ENCODE assay signal across 8 cellular contexts in the genomic region with DNA sequence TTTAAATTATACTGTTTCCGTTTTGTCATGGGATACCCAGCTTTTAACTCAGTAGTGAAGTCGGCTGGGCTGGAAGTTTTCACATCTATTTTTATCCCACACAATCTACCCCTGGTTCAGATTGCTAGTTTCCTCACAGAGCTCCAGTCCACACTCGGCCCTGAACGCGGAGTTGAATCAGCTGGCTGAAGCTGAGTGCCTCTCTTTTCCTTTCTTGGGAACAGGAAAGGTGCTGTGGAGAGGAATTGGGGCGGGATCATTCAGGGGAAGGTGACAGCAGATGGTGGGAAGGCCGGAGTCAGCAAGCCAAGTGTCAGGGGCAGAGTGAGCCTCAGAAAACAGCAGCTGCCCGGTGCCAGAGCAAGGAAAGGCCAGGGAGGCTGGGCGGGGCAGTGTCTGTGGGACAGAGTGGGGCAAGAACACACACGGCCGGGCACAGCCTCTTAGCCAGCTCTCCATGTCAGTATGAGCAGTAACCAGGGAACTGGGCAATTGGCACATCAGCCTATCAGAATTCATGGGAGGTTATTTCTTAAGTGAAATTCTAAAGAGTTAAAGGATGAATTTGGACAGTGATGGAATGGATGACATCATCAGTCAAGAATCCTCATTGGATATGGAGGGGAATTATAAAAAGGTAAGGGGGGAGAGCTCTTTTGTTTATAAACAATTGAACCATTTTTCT. TPM values are rescaled to one million over a fixed set of nuclear protein-coding genes. Genes with fewer than 3 reads are reported as not detected.
DNase-seq lines count a peak whose midpoint lies in the region; ATAC-seq and TF ChIP-seq lines count a peak whose summit lies in the region.

No MANE protein-coding gene starts in this region.

- TF ChIP-seq EP300 in suprapubic skin (IDR thresholded peaks at IDR 0.05) = no peak

- no peaks in the 10 kb centered on the region for H3K36me3 ChIP-seq in right lobe of liver
- H3K36me3 ChIP-seq in upper lobe of right lung = no peaks in the 10 kb centered on the region
- no peaks in the 10 kb centered on the region for H3K36me3 ChIP-seq in suprapubic skin

- peaks cover 0 to 16% (median 8%) of the 10 kb centered on the region in 4 donors for H3K4me1 ChIP-seq in right lobe of liver
- H3K4me1 ChIP-seq in upper lobe of right lung = peaks cover 45% of the 10 kb centered on the region
- peaks cover 6% of the 10 kb centered on the region for H3K4me1 ChIP-seq in suprapubic skin

- H3K27ac ChIP-seq in right lobe of liver = peak overlapping the region in 1 of 3 donors; percentile 40
- peak overlapping the region; percentile 75 for H3K27ac ChIP-seq in upper lobe of right lung
- H3K27ac ChIP-seq in suprapubic skin = no peak overlapping the region

- peak; percentile 82 for DNase-seq in Ammon's horn (ENCODE audit: low spot score)
- peak; percentile 79 for DNase-seq in choroid plexus epithelial cell (ENCODE audit: low read depth)
- DNase-seq in right lobe of liver = peak in 1 of 3 donors; percentile 34
- DNase-seq in upper lobe of right lung = peak; percentile 87
- DNase-seq in activated CD4-positive, alpha-beta T cell treated with anti-CD3 and anti-CD28 coated beads for 48 hours = no peak
- DNase-seq in stimulated activated CD4-positive, alpha-beta T cell treated with anti-CD3 and anti-CD28 coated beads, Interleukin-2, amount 100 ng/mL, for 48 hours = no peak
- no peak for DNase-seq in suprapubic skin (ENCODE audit: low spot score in 2 of 2)

- H3K27me3 ChIP-seq in right lobe of liver (no peaks in the 10 kb centered on the region), upper lobe of right lung (no peaks in the 10 kb centered on the region), suprapubic skin (no peaks in the 10 kb centered on the region)

- intact Hi-C loops in right lobe of liver (cut with DNase I) = no loop called here
- intact Hi-C loops in upper lobe of right lung (cut with DNase I) = no loop called here

- H3K4me3 ChIP-seq in choroid plexus epithelial cell (ENCODE audit: low read depth, low read length) (peak overlapping the region; percentile 43), right lobe of liver (no peak overlapping the region), upper lobe of right lung (peak overlapping the region; percentile 22), suprapubic skin (no peak overlapping the region)

- WGBS in right lobe of liver (ENCODE audit: insufficient coverage, low coverage, low lambda C conversion rate, missing lambda C conversion rate) = 41% methylated on average over 5 of the region's 11 CpGs
- WGBS in suprapubic skin = 36% methylated on average over 11 of the region's 11 CpGs

- no peak for TF ChIP-seq POLR2A in right lobe of liver (IDR thresholded peaks at IDR 0.05)
- no peak for TF ChIP-seq POLR2A in suprapubic skin (IDR thresholded peaks at IDR 0.05)

- ATAC-seq in HG03432 (IDR thresholded peaks at IDR 0.05; ENCODE audit: unreplicated experiment) = peak; percentile 45
- peak; percentile 22 to 63 (median 43) for ATAC-seq in right lobe of liver
- peak; percentile 92 for ATAC-seq in upper lobe of right lung

- no peaks in the 10 kb centered on the region for H3K9me3 ChIP-seq in right lobe of liver
- H3K9me3 ChIP-seq in upper lobe of right lung = no peaks in the 10 kb centered on the region
- no peaks in the 10 kb centered on the region for H3K9me3 ChIP-seq in suprapubic skin

- TF ChIP-seq CTCF in choroid plexus epithelial cell (conservative IDR thresholded peaks at IDR 0.05; ENCODE audit: low read depth, low read length) = no peak
- no peak for TF ChIP-seq CTCF in right lobe of liver (IDR thresholded peaks at IDR 0.05)
- no peak for TF ChIP-seq CTCF in upper lobe of right lung (IDR thresholded peaks at IDR 0.05)
- TF ChIP-seq CTCF in suprapubic skin (IDR thresholded peaks at IDR 0.05) = no peak

RNA-seq across cellular contexts. Expression of a gene that starts 13.3 kb away (rescaled TPM):
- 1 to 10 TPM in 5 of 6 experiments, under 1 TPM in 1; 0.74 to 2.8 (median 1.9) TPM for total RNA-seq in right lobe of liver
- 15.0 TPM for total RNA-seq in upper lobe of right lung
- total RNA-seq in suprapubic skin = 1 to 10 TPM in 1 of 4 donors, under 1 TPM in 2, not detected in 1; 0.39 to 6.0 (median 0.57) TPM

Comparison
In these comparisons a context has a peak if more than half of its experiments do, and no peak if none do; other contexts are left out.
1. DNase-seq: peak in Ammon's horn (single experiment), choroid plexus epithelial cell (single experiment) and upper lobe of right lung (single experiment); none in activated CD4-positive, alpha-beta T cell treated with anti-CD3 and anti-CD28 coated beads for 48 hours (single experiment), stimulated activated CD4-positive, alpha-beta T cell treated with anti-CD3 and anti-CD28 coated beads, Interleukin-2, amount 100 ng/mL, for 48 hours (0 of 2) and suprapubic skin (0 of 2).
2. H3K4me3 ChIP-seq: peak in choroid plexus epithelial cell (single experiment) and upper lobe of right lung (single experiment); none in right lobe of liver (0 of 3) and suprapubic skin (single experiment).
3. Peak in every context shown above with its lines, with median percentiles within 50 percentile points of each other: ATAC-seq.